14 cellular contexts compared by ENCODE assay signal in the genomic region with DNA sequence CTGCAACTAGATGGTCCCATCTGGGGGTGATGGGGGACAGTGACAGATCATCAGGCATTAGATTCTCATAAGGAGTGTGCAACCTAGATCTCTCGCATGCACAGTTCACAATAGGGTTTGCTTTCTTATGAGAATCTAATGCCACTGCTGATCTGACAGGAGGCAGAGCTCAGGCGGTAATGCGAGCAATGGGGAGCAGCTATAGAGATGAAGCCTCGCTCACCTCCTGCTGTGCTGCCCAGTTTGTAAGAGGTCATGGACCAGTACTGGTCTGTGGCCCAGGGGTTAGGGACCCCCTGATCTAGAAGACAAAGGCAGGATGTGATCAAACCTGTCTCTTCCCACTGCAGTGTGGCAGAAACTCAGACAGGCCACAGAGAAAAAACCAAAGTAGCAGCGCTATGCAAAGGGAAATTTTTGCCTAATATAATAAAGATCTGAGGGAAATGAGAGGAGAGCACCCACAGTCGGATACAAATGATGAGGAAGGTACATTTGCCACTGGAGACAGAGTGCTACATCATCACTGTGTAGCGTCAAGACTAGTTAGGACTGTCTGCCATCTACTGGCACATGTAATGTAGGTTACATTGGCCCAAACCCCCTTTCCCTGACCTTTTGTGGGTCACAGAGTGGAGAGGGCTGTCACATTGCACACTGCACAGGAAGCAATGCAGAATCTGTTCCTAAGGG. TPM values are rescaled to one million over a fixed set of nuclear protein-coding genes. Genes with fewer than 3 reads are reported as not detected.
A peak's percentile ranks its signal among the peaks of the same experiment; 100 is the strongest.
DNase-seq lines count a peak whose midpoint lies in the region; ATAC-seq and TF ChIP-seq lines count a peak whose summit lies in the region.
"Had no signal": no experiment of that assay in that cellular context is flagged by ENCODE, and none has a peak within 500 bp of the region (broad histone marks: within the 10 kb centered on the region; RNA-seq: fewer than 3 reads in every experiment).

No MANE protein-coding gene starts in this region.

- H3K27ac Mint-ChIP-seq in activated naive CD8-positive, alpha-beta T cell treated with anti-CD3 and anti-CD28 coated beads, Interleukin-2, amount 50 U/mL, for 24 hours = no peak overlapping the region
- H3K27ac Mint-ChIP-seq in activated CD4-positive, alpha-beta memory T cell treated with anti-CD3 and anti-CD28 coated beads, Interleukin-2, amount 10 ng/mL, durations not matched to agents 7 days and 5 days = no peak overlapping the region
- H3K27ac Mint-ChIP-seq: stimulated activated naive B cell treated with anti-CD40 and anti-IgM and Interleukin-4, amounts not matched to agents 10 μg/mL and 1 μg/mL and 100 μg/mL, for 72 hours had no signal

- no peaks in the 10 kb centered on the region for H3K27me3 Mint-ChIP-seq in activated naive CD8-positive, alpha-beta T cell treated with anti-CD3 and anti-CD28 coated beads, Interleukin-2, amount 50 U/mL, for 24 hours
- peaks cover 4% of the 10 kb centered on the region for H3K27me3 Mint-ChIP-seq in activated CD4-positive, alpha-beta memory T cell treated with anti-CD3 and anti-CD28 coated beads, Interleukin-2, amount 10 ng/mL, durations not matched to agents 7 days and 5 days
- H3K27me3 Mint-ChIP-seq: stimulated activated naive B cell treated with anti-CD40 and anti-IgM and Interleukin-4, amounts not matched to agents 10 μg/mL and 1 μg/mL and 100 μg/mL, for 72 hours had no signal

- H3K4me1 ChIP-seq in Karpas-422 (ENCODE audit: low read length) = peaks cover 68% of the 10 kb centered on the region
- no peaks in the 10 kb centered on the region for H3K4me1 ChIP-seq in mesenchymal stem cell (ENCODE audit: control insufficient read depth, insufficient read depth, low read depth, low read length)
- H3K4me1 ChIP-seq: ascending aorta had no signal

- H3K14ac ChIP-seq in mesenchymal stem cell (ENCODE audit: low read length in 2 of 2) = no peak overlapping the region

- no peaks in the 10 kb centered on the region for H3K79me1 ChIP-seq in mesenchymal stem cell (replicated peaks; ENCODE audit: low read length, poor library complexity, severe bottlenecking)

- CTCF ChIA-PET in activated CD4-positive, alpha-beta memory T cell treated with anti-CD3 and anti-CD28 coated beads, Interleukin-2, amount 10 ng/mL, durations not matched to agents 7 days and 5 days (lab: Charles Lee) = no interaction called here

- H3K4me2 ChIP-seq in Karpas-422 (ENCODE audit: low read depth, low read length, poor library complexity, severe bottlenecking) (peak overlapping the region; percentile 94), mesenchymal stem cell (ENCODE audit: low read length, poor library complexity, severe bottlenecking) (no peak overlapping the region)

- peak overlapping the region; percentile 68 for H3K9ac ChIP-seq in Karpas-422 (ENCODE audit: low read length)
- H3K9ac ChIP-seq in mesenchymal stem cell (ENCODE audit: low read length) = no peak overlapping the region

- no peak overlapping the region for H4K8ac ChIP-seq in mesenchymal stem cell (ENCODE audit: low read length)

- no peak overlapping the region for H2AK5ac ChIP-seq in mesenchymal stem cell (ENCODE audit: low read length, severe bottlenecking)

- H2BK5ac ChIP-seq in mesenchymal stem cell (ENCODE audit: low read depth, low read length, poor library complexity, severe bottlenecking) = no peak overlapping the region

- H3K79me2 ChIP-seq in Karpas-422 (ENCODE audit: low read length) = peaks cover 84% of the 10 kb centered on the region

- POLR2A ChIA-PET in activated CD4-positive, alpha-beta memory T cell treated with anti-CD3 and anti-CD28 coated beads, Interleukin-2, amount 10 ng/mL, durations not matched to agents 7 days and 5 days (lab: Charles Lee) = interaction anchor here (1.4 kb wide), 1 partner anchor 25 kb away, joined by 3 read pairs; no protein-coding TSS in a partner anchor

- H3K9me3 Mint-ChIP-seq in activated naive CD8-positive, alpha-beta T cell treated with anti-CD3 and anti-CD28 coated beads, Interleukin-2, amount 50 U/mL, for 24 hours = peaks cover 20% of the 10 kb centered on the region
- H3K9me3 Mint-ChIP-seq in activated CD4-positive, alpha-beta memory T cell treated with anti-CD3 and anti-CD28 coated beads, Interleukin-2, amount 10 ng/mL, durations not matched to agents 7 days and 5 days = peaks cover 12% of the 10 kb centered on the region

- H3K4me3 ChIP-seq in Karpas-422 (ENCODE audit: low read length) (peak overlapping the region; percentile 60), mesenchymal stem cell (ENCODE audit: insufficient read depth in 1 of 2, low read depth in 1 of 2, low read length in 2 of 2) (no peak overlapping the region)
- H3K4me3 ChIP-seq: ascending aorta had no signal

- H3K4ac ChIP-seq in mesenchymal stem cell (ENCODE audit: low read depth in 1 of 2, low read length in 2 of 2) = no peak overlapping the region

- H3K4me1 Mint-ChIP-seq in activated naive CD8-positive, alpha-beta T cell treated with anti-CD3 and anti-CD28 coated beads, Interleukin-2, amount 50 U/mL, for 24 hours = peaks cover 56% of the 10 kb centered on the region
- peaks cover 38% of the 10 kb centered on the region for H3K4me1 Mint-ChIP-seq in activated CD4-positive, alpha-beta memory T cell treated with anti-CD3 and anti-CD28 coated beads, Interleukin-2, amount 10 ng/mL, durations not matched to agents 7 days and 5 days

- WGBS in mesenchymal stem cell = 88% methylated on average over 7 of the region's 7 CpGs

- H3K27ac ChIP-seq in Karpas-422 (ENCODE audit: low read length) (peak overlapping the region; percentile 100), mesenchymal stem cell (ENCODE audit: low read length, poor library complexity, severe bottlenecking) (no peak overlapping the region)
- H3K27ac ChIP-seq: ascending aorta had no signal

- H2BK120ac ChIP-seq in mesenchymal stem cell (ENCODE audit: low read depth, low read length) = no peak overlapping the region

- no peak overlapping the region for H3K18ac ChIP-seq in mesenchymal stem cell (ENCODE audit: low read depth in 1 of 2, low read length in 2 of 2)

- no peaks in the 10 kb centered on the region for H3K9me3 ChIP-seq in Karpas-422 (ENCODE audit: low read length)
- H3K9me3 ChIP-seq in mesenchymal stem cell (ENCODE audit: control insufficient read depth, low read length) = no peaks in the 10 kb centered on the region
- H3K9me3 ChIP-seq: ascending aorta had no signal

- TF ChIP-seq CTCF in GM10266 (IDR thresholded peaks at IDR 0.05; ENCODE audit: control insufficient read depth, insufficient read depth, low read depth, missing control alignments) = peak; percentile 56

- no peaks in the 10 kb centered on the region for H3K9me2 ChIP-seq in Karpas-422 (replicated peaks; ENCODE audit: insufficient read depth, low read length)

- H3K27me3 ChIP-seq in Karpas-422 (ENCODE audit: low read length) = no peaks in the 10 kb centered on the region
- peaks cover 0 to 20% of the 10 kb centered on the region in 2 experiments for H3K27me3 ChIP-seq in mesenchymal stem cell (ENCODE audit: control insufficient read depth in 1 of 2, insufficient read depth in 1 of 2, low read length in 2 of 2)
- H3K27me3 ChIP-seq: ascending aorta had no signal

- DNase-seq in GM10266 (ENCODE audit: extremely low spot score) (no peak), Karpas-422 (peak; percentile 92), dermis blood vessel endothelial cell (no peak), mesenchymal stem cell (no peak)
- no peak for DNase-seq in activated naive CD8-positive, alpha-beta T cell treated with anti-CD3 and anti-CD28 coated beads, Interleukin-2, amount 50 U/mL, for 24 hours
- DNase-seq in activated CD4-positive, alpha-beta memory T cell treated with anti-CD3 and anti-CD28 coated beads, Interleukin-2, amount 10 ng/mL, durations not matched to agents 7 days and 5 days = no peak
- DNase-seq: Calu3; HCEC 1CT; occipital lobe; stimulated activated naive B cell treated with anti-CD40 and anti-IgM and Interleukin-4, amounts not matched to agents 10 μg/mL and 1 μg/mL and 100 μg/mL, for 72 hours had no signal

- ATAC-seq in GM18907 (IDR thresholded peaks at IDR 0.05; ENCODE audit: unreplicated experiment) (peak; percentile 17), HG03045 (IDR thresholded peaks at IDR 0.05; ENCODE audit: unreplicated experiment) (no peak)
- ATAC-seq in activated naive CD8-positive, alpha-beta T cell treated with anti-CD3 and anti-CD28 coated beads, Interleukin-2, amount 50 U/mL, for 24 hours = peak; percentile 63
- ATAC-seq: left lobe of liver had no signal

- H3K36me3 Mint-ChIP-seq in activated naive CD8-positive, alpha-beta T cell treated with anti-CD3 and anti-CD28 coated beads, Interleukin-2, amount 50 U/mL, for 24 hours (ENCODE audit: low read depth) = peaks cover 5% of the 10 kb centered on the region
- H3K36me3 Mint-ChIP-seq in activated CD4-positive, alpha-beta memory T cell treated with anti-CD3 and anti-CD28 coated beads, Interleukin-2, amount 10 ng/mL, durations not matched to agents 7 days and 5 days (ENCODE audit: low read depth) = peaks cover 4% of the 10 kb centered on the region

- no peak overlapping the region for H2BK15ac ChIP-seq in mesenchymal stem cell (ENCODE audit: low read depth, poor library complexity, severe bottlenecking)

- peaks cover 38% of the 10 kb centered on the region for H3K36me3 ChIP-seq in Karpas-422 (ENCODE audit: insufficient read depth, low read length)
- no peaks in the 10 kb centered on the region for H3K36me3 ChIP-seq in mesenchymal stem cell (ENCODE audit: control insufficient read depth in 1 of 2, insufficient read depth in 2 of 2, low read depth in 1 of 2, low read length in 2 of 2)
- H3K36me3 ChIP-seq: ascending aorta had no signal

- H2BK12ac ChIP-seq in mesenchymal stem cell (ENCODE audit: low read length in 2 of 2) = no peak overlapping the region

- no peaks in the 10 kb centered on the region for H4K20me1 ChIP-seq in Karpas-422 (ENCODE audit: insufficient read depth, low read depth, low read length)

- H4K91ac ChIP-seq in mesenchymal stem cell (ENCODE audit: low read length) = no peak overlapping the region

- no peak overlapping the region for H3K23ac ChIP-seq in mesenchymal stem cell (ENCODE audit: low read length in 2 of 2)

- no peak overlapping the region for H3K4me3 Mint-ChIP-seq in activated naive CD8-positive, alpha-beta T cell treated with anti-CD3 and anti-CD28 coated beads, Interleukin-2, amount 50 U/mL, for 24 hours
- H3K4me3 Mint-ChIP-seq in activated CD4-positive, alpha-beta memory T cell treated with anti-CD3 and anti-CD28 coated beads, Interleukin-2, amount 10 ng/mL, durations not matched to agents 7 days and 5 days = no peak overlapping the region

- H2AFZ ChIP-seq in Karpas-422 (ENCODE audit: low read length) = no peak overlapping the region
- no peak overlapping the region for H2AFZ ChIP-seq in mesenchymal stem cell (ENCODE audit: low read depth, low read length)

RNA-seq across cellular contexts. Expression of a gene that starts 4.1 kb away (rescaled TPM):
- total RNA-seq in Karpas-422 (2014; rRNA removed; shearing (Covaris generic); ENCODE audit: low replicate concordance) = 102 and 187 TPM in 2 replicates
- total RNA-seq in dermis blood vessel endothelial cell = not detected in 2 replicates
- 1 to 10 TPM; 1.7 to 2.2 TPM for total RNA-seq in activated CD4-positive, alpha-beta memory T cell treated with anti-CD3 and anti-CD28 coated beads, Interleukin-2, amount 10 ng/mL, durations not matched to agents 7 days and 5 days
- not detected for polyA plus RNA-seq in mesenchymal stem cell (2013, experiment 1 of 2)
- polyA plus RNA-seq in mesenchymal stem cell (2013, experiment 2 of 2) = not detected
- total RNA-seq: ascending aorta, Calu3 had no signal

Comparison
In these comparisons a context has a peak if more than half of its experiments do, and no peak if none do; other contexts are left out.
1. RNA of a gene that starts 4.1 kb away (total RNA-seq): 102 to 187 TPM in Karpas-422; 1.7 to 2.2 TPM in activated CD4-positive, alpha-beta memory T cell treated with anti-CD3 and anti-CD28 coated beads, Interleukin-2, amount 10 ng/mL, durations not matched to agents 7 days and 5 days and not detected in dermis blood vessel endothelial cell; every median in the first group is over 10 times any median in the second.